Comparison of ENCODE assay signal across 1 cellular context in genomic region chr10:50393784-50394183, GRCh38.
TF ChIP-seq lines count a peak whose summit lies in the region.

No MANE protein-coding gene starts in this region.

TF ChIP-seq in IMR-90, 13 proteins besides CTCF, POLR2A, EP300 and RAD21 (continued from another document):
- TF ChIP-seq BHLHE40 (IDR thresholded peaks at IDR 0.05; ENCODE audit: low read depth, low read length): no peak
- TF ChIP-seq FOS (IDR thresholded peaks at IDR 0.05; ENCODE audit: low read depth, low read length): no peak
